Comparison of ENCODE assay signal across 1 cellular context in genomic region chr6:39156763-39157162, GRCh38.
TF ChIP-seq lines count a peak whose summit lies in the region.

No MANE protein-coding gene starts in this region.

TF ChIP-seq in HEK293, 187 proteins besides CTCF, POLR2A, EP300 and RAD21 (continued from another document):
- TF ChIP-seq ZNF148 (tag by site-specific recombination; IDR thresholded peaks at IDR 0.05; ENCODE audit: borderline replicate concordance), result no peak
- TF ChIP-seq ELK4 (IDR thresholded peaks at IDR 0.05; ENCODE audit: borderline replicate concordance, low read depth, low read length), result no peak
- TF ChIP-seq SCRT2 (tag by site-specific recombination; IDR thresholded peaks at IDR 0.05), result no peak
- TF ChIP-seq ZNF350 (tag by site-specific recombination; IDR thresholded peaks at IDR 0.05), result no peak
- TF ChIP-seq ZBTB48 (tag by site-specific recombination; IDR thresholded peaks at IDR 0.05), result no peak
- no peak for TF ChIP-seq ZNF777 (tag by site-specific recombination; IDR thresholded peaks at IDR 0.05; ENCODE audit: borderline replicate concordance)
- no peak for TF ChIP-seq PRDM10 (tag by site-specific recombination; IDR thresholded peaks at IDR 0.05)
- no peak for TF ChIP-seq ZNF580 (tag by site-specific recombination; IDR thresholded peaks at IDR 0.05)
- no peak for TF ChIP-seq ZNF843 (tag by site-specific recombination; IDR thresholded peaks at IDR 0.05)
- no peak for TF ChIP-seq ZBTB44 (tag by site-specific recombination; IDR thresholded peaks at IDR 0.05)
- TF ChIP-seq REST (tag by site-specific recombination; IDR thresholded peaks at IDR 0.05), result no peak
- no peak for TF ChIP-seq OSR2 (tag by site-specific recombination; IDR thresholded peaks at IDR 0.05)
- TF ChIP-seq ZNF157 (tag by site-specific recombination; IDR thresholded peaks at IDR 0.05), result no peak
- no peak for TF ChIP-seq ZBTB7A (tag by site-specific recombination; IDR thresholded peaks at IDR 0.05; ENCODE audit: low read depth)
- no peak for TF ChIP-seq SCRT1 (tag by site-specific recombination; IDR thresholded peaks at IDR 0.05; ENCODE audit: borderline replicate concordance)
- no peak for TF ChIP-seq ZNF266 (tag by site-specific recombination; IDR thresholded peaks at IDR 0.05; ENCODE audit: low read depth)
- peak; percentile 26; the same call in 1 of the 2 replicates for TF ChIP-seq ZIC2 (tag by site-specific recombination; IDR thresholded peaks at IDR 0.05)
